ENCODE assay signal across 1 cellular context in the genomic region with DNA sequence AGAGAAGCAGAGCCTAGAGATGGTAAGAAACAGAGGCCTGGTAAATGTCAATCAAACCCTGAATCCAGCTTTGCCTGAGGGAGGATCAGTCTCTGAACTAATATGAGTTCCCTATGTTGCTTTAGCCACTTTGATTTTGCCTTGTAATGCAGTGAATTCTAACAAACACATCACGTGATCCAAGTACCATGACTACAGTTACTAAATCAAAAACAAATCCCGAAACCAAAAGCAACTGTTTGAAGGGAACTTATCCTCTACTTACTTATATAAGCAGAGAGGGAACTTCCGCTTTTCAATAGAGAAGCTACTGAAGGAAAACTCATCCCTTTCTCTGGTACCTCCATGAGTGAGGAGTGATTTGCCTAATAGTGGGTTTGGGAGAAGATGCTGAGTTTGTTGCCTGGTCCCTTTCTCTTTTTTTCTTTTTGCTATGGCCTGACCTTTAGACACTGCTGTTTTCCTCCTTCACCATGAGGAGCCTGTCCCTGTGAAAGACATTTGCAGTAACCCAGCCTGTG.
TF ChIP-seq lines count a peak whose summit lies in the region.

No MANE protein-coding gene starts in this region.

TF ChIP-seq in GM12878, 131 proteins besides CTCF, POLR2A, EP300 and RAD21 (continued from another document and continues in another):
- TF ChIP-seq ATF2 (IDR thresholded peaks at IDR 0.05; ENCODE audit: low read length) (no peak), PKNOX1 (IDR thresholded peaks at IDR 0.05) (peak; percentile 75), CBFB (IDR thresholded peaks at IDR 0.05; ENCODE audit: low read depth) (no peak), NR2F1 (conservative IDR thresholded peaks at IDR 0.05) (no peak), HDAC2 (IDR thresholded peaks at IDR 0.05) (no peak), TCF7 (IDR thresholded peaks at IDR 0.05; ENCODE audit: borderline replicate concordance) (no peak), USF2 (IDR thresholded peaks at IDR 0.05; ENCODE audit: borderline replicate concordance, low read depth, low read length) (peak; percentile 93), ZNF384 (IDR thresholded peaks at IDR 0.05; ENCODE audit: borderline replicate concordance, low read depth, low read length) (no peak), NR2C1 (IDR thresholded peaks at IDR 0.05) (no peak), ZNF274 (IDR thresholded peaks at IDR 0.05; ENCODE audit: insufficient read depth, insufficient read length) (no peak), SMARCA5 (IDR thresholded peaks at IDR 0.05) (no peak), LARP7 (IDR thresholded peaks at IDR 0.05) (no peak), EZH2 (IDR thresholded peaks at IDR 0.05; ENCODE audit: borderline replicate concordance, control insufficient read depth, low read depth, low read length) (no peak), CREB1 (IDR thresholded peaks at IDR 0.05; ENCODE audit: low read depth) (no peak), PBX3 (IDR thresholded peaks at IDR 0.05; ENCODE audit: insufficient replicate concordance, low read depth, low read length) (no peak), STAT3 (IDR thresholded peaks at IDR 0.05; ENCODE audit: low read depth, low read length) (no peak), POU2F2 (IDR thresholded peaks at IDR 0.05; ENCODE audit: borderline replicate concordance, low read depth, low read length) (no peak), DPF2 (IDR thresholded peaks at IDR 0.05) (0 out of 2 replicates have a peak, but pooled peaks have one; percentile 48), CHD1 (IDR thresholded peaks at IDR 0.05; ENCODE audit: low read depth, low read length) (no peak), FOXM1 (IDR thresholded peaks at IDR 0.05; ENCODE audit: low read depth, low read length) (no peak), NBN (IDR thresholded peaks at IDR 0.05) (no peak), SP1 (IDR thresholded peaks at IDR 0.05; ENCODE audit: low read depth, low read length) (no peak), TARDBP (IDR thresholded peaks at IDR 0.05; ENCODE audit: borderline replicate concordance) (no peak), CHD4 (IDR thresholded peaks at IDR 0.05) (no peak), PML (IDR thresholded peaks at IDR 0.05; ENCODE audit: low read length) (no peak), RAD51 (IDR thresholded peaks at IDR 0.05) (peak; percentile 100), NFYA (IDR thresholded peaks at IDR 0.05; ENCODE audit: borderline replicate concordance, low read depth, low read length) (no peak), SREBF1 (IDR thresholded peaks at IDR 0.05; ENCODE audit: low read length) (no peak), RB1 (IDR thresholded peaks at IDR 0.05; ENCODE audit: borderline replicate concordance) (no peak), CEBPB (IDR thresholded peaks at IDR 0.05; ENCODE audit: borderline replicate concordance in 1 of 2, low read depth in 2 of 2, low read length in 2 of 2) (no peak), ATF7 (IDR thresholded peaks at IDR 0.05; ENCODE audit: low read depth) (peak; percentile 56; the same call in 1 of the 2 replicates), CREM (IDR thresholded peaks at IDR 0.05; ENCODE audit: low read depth) (0 out of 2 replicates have a peak, but pooled peaks have one; percentile 13), KDM1A (IDR thresholded peaks at IDR 0.05; ENCODE audit: borderline replicate concordance) (no peak), CHD2 (IDR thresholded peaks at IDR 0.05; ENCODE audit: borderline replicate concordance, low read depth, low read length) (no peak)
- TF ChIP-seq, protein P1, sequence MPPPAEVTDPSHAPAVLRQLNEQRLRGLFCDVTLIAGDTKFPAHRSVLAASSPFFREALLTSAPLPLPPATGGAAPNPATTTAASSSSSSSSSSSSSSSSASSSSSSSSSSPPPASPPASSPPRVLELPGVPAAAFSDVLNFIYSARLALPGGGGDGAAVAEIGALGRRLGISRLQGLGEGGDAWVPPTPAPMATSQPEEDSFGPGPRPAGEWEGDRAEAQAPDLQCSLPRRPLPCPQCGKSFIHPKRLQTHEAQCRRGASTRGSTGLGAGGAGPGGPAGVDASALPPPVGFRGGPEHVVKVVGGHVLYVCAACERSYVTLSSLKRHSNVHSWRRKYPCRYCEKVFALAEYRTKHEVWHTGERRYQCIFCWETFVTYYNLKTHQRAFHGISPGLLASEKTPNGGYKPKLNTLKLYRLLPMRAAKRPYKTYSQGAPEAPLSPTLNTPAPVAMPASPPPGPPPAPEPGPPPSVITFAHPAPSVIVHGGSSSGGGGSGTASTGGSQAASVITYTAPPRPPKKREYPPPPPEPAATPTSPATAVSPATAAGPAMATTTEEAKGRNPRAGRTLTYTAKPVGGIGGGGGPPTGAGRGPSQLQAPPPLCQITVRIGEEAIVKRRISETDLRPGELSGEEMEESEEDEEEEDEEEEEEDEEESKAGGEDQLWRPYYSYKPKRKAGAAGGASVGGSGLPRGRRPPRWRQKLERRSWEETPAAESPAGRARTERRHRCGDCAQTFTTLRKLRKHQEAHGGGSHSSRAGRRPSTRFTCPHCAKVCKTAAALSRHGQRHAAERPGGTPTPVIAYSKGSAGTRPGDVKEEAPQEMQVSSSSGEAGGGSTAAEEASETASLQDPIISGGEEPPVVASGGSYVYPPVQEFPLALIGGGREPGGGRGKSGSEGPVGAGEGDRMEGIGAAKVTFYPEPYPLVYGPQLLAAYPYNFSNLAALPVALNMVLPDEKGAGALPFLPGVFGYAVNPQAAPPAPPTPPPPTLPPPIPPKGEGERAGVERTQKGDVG (CRISPR knock-in tag; IDR thresholded peaks at IDR 0.05), result peak; percentile 71; the same call in 1 of the 2 replicates
- TF ChIP-seq, protein P2, sequence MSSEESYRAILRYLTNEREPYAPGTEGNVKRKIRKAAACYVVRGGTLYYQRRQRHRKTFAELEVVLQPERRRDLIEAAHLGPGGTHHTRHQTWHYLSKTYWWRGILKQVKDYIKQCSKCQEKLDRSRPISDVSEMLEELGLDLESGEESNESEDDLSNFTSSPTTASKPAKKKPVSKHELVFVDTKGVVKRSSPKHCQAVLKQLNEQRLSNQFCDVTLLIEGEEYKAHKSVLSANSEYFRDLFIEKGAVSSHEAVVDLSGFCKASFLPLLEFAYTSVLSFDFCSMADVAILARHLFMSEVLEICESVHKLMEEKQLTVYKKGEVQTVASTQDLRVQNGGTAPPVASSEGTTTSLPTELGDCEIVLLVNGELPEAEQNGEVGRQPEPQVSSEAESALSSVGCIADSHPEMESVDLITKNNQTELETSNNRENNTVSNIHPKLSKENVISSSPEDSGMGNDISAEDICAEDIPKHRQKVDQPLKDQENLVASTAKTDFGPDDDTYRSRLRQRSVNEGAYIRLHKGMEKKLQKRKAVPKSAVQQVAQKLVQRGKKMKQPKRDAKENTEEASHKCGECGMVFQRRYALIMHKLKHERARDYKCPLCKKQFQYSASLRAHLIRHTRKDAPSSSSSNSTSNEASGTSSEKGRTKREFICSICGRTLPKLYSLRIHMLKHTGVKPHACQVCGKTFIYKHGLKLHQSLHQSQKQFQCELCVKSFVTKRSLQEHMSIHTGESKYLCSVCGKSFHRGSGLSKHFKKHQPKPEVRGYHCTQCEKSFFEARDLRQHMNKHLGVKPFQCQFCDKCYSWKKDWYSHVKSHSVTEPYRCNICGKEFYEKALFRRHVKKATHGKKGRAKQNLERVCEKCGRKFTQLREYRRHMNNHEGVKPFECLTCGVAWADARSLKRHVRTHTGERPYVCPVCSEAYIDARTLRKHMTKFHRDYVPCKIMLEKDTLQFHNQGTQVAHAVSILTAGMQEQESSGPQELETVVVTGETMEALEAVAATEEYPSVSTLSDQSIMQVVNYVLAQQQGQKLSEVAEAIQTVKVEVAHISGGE (CRISPR knock-in tag; IDR thresholded peaks at IDR 0.05), result peak; percentile 70
- TF ChIP-seq, protein P3, sequence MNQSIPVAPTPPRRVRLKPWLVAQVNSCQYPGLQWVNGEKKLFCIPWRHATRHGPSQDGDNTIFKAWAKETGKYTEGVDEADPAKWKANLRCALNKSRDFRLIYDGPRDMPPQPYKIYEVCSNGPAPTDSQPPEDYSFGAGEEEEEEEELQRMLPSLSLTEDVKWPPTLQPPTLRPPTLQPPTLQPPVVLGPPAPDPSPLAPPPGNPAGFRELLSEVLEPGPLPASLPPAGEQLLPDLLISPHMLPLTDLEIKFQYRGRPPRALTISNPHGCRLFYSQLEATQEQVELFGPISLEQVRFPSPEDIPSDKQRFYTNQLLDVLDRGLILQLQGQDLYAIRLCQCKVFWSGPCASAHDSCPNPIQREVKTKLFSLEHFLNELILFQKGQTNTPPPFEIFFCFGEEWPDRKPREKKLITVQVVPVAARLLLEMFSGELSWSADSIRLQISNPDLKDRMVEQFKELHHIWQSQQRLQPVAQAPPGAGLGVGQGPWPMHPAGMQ (IDR thresholded peaks at IDR 0.05; ENCODE audit: borderline replicate concordance), result no peak
- TF ChIP-seq, protein P4, sequence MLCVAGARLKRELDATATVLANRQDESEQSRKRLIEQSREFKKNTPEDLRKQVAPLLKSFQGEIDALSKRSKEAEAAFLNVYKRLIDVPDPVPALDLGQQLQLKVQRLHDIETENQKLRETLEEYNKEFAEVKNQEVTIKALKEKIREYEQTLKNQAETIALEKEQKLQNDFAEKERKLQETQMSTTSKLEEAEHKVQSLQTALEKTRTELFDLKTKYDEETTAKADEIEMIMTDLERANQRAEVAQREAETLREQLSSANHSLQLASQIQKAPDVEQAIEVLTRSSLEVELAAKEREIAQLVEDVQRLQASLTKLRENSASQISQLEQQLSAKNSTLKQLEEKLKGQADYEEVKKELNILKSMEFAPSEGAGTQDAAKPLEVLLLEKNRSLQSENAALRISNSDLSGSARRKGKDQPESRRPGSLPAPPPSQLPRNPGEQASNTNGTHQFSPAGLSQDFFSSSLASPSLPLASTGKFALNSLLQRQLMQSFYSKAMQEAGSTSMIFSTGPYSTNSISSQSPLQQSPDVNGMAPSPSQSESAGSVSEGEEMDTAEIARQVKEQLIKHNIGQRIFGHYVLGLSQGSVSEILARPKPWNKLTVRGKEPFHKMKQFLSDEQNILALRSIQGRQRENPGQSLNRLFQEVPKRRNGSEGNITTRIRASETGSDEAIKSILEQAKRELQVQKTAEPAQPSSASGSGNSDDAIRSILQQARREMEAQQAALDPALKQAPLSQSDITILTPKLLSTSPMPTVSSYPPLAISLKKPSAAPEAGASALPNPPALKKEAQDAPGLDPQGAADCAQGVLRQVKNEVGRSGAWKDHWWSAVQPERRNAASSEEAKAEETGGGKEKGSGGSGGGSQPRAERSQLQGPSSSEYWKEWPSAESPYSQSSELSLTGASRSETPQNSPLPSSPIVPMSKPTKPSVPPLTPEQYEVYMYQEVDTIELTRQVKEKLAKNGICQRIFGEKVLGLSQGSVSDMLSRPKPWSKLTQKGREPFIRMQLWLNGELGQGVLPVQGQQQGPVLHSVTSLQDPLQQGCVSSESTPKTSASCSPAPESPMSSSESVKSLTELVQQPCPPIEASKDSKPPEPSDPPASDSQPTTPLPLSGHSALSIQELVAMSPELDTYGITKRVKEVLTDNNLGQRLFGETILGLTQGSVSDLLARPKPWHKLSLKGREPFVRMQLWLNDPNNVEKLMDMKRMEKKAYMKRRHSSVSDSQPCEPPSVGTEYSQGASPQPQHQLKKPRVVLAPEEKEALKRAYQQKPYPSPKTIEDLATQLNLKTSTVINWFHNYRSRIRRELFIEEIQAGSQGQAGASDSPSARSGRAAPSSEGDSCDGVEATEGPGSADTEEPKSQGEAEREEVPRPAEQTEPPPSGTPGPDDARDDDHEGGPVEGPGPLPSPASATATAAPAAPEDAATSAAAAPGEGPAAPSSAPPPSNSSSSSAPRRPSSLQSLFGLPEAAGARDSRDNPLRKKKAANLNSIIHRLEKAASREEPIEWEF (IDR thresholded peaks at IDR 0.05; ENCODE audit: insufficient replicate concordance, low read depth, low read length), result no peak
- TF ChIP-seq, protein P5, sequence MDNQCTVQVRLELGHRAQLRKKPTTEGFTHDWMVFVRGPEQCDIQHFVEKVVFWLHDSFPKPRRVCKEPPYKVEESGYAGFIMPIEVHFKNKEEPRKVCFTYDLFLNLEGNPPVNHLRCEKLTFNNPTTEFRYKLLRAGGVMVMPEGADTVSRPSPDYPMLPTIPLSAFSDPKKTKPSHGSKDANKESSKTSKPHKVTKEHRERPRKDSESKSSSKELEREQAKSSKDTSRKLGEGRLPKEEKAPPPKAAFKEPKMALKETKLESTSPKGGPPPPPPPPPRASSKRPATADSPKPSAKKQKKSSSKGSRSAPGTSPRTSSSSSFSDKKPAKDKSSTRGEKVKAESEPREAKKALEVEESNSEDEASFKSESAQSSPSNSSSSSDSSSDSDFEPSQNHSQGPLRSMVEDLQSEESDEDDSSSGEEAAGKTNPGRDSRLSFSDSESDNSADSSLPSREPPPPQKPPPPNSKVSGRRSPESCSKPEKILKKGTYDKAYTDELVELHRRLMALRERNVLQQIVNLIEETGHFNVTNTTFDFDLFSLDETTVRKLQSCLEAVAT (IDR thresholded peaks at IDR 0.05), result no peak
